1 cellular context compared by ENCODE assay signal in the genomic region with DNA sequence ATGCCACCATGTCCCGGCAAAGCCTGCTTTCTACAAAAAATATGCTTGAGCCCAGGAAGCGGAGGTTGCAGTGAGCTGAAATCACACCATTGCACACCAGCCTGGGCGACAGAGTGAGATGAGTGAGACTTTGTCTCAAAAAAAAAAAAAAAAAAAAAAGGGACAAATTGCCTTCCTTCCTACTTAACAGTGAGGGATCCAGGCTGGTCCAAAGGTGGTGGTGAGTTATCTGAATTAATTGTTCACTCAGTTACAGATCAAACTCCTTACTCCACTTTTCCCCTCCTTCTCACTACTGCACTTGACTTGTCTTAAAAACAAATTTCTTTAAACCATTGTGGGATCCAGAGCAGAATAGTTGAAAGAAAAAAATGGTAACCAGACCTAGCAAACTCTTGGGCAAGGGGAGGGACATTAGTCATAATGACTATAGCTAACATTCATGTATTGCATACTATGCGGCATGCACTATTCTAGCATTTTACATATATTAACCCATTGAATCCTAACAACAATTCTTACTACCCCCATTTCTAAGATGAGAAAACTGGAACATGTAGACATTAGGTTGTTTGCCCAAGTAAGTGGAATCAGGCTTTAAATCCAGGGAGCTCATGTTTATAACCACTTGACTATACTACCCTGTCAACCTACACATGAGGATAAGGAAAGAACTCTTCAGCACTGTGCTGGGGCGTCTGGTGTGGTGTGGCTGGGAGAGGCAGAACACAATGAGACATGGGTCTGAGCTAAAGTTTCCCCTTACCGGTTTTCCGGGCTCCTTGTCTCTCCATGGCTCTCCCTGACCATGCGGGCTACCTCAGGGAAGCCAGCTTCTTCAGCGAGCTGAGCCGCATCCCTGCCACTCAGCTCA.
TF ChIP-seq lines count a peak whose summit lies in the region.

No MANE protein-coding gene starts in this region.

TF ChIP-seq in liver, 16 proteins besides CTCF, POLR2A, EP300 and RAD21 (continued from another document):
- TF ChIP-seq, protein P1, sequence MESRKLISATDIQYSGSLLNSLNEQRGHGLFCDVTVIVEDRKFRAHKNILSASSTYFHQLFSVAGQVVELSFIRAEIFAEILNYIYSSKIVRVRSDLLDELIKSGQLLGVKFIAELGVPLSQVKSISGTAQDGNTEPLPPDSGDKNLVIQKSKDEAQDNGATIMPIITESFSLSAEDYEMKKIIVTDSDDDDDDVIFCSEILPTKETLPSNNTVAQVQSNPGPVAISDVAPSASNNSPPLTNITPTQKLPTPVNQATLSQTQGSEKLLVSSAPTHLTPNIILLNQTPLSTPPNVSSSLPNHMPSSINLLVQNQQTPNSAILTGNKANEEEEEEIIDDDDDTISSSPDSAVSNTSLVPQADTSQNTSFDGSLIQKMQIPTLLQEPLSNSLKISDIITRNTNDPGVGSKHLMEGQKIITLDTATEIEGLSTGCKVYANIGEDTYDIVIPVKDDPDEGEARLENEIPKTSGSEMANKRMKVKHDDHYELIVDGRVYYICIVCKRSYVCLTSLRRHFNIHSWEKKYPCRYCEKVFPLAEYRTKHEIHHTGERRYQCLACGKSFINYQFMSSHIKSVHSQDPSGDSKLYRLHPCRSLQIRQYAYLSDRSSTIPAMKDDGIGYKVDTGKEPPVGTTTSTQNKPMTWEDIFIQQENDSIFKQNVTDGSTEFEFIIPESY (IDR thresholded peaks at IDR 0.05), result no peak
